17 cellular contexts compared by ENCODE assay signal in genomic region chr4:55517526-55518229, GRCh38. TPM values are rescaled to one million over a fixed set of nuclear protein-coding genes. Genes with fewer than 3 reads are reported as not detected.
DNase-seq lines count a peak whose midpoint lies in the region; ATAC-seq and TF ChIP-seq lines count a peak whose summit lies in the region.
"Had no signal": no experiment of that assay in that cellular context is flagged by ENCODE, and none has a peak within 500 bp of the region (broad histone marks: within the 10 kb centered on the region; RNA-seq: fewer than 3 reads in every experiment).

No MANE protein-coding gene starts in this region.

- no peak for DNase-seq in natural killer cell treated with Interleukin-12 subunit alpha and Interleukin-12 subunit beta and Interleukin-15 and Interleukin-18, amount 100 ng/mL, for 72 hours (ENCODE audit: low spot score)
- DNase-seq in natural killer cell (no peak), SJCRH30 (no peak), A673 (ENCODE audit: low spot score) (no peak), left ventricle myocardium superior (no peak), GM19240 (ENCODE audit: insufficient read length, low spot score) (no peak)
- DNase-seq: activated CD4-positive, alpha-beta T cell treated with anti-CD3 and anti-CD28 coated beads for 4 hours; amniotic stem cell; CD8-positive, alpha-beta memory T cell; left ventricle myocardium inferior; NCI-H1436; NCI-H526; psoas muscle; tibial artery had no signal

- H3K4me3 Mint-ChIP-seq in natural killer cell treated with Interleukin-12 subunit alpha and Interleukin-12 subunit beta and Interleukin-15 and Interleukin-18, amount 100 ng/mL, for 72 hours: peak overlapping the region; percentile 59
- no peak overlapping the region for H3K4me3 Mint-ChIP-seq in natural killer cell
- H3K4me3 Mint-ChIP-seq: activated T-helper 1 cell treated with anti-CD3 and anti-CD28 coated beads, Interleukin-12 subunit alpha, Interleukin-12 subunit beta, Interleukin-2, Interleukin-4 antibody, amounts not matched to agents 30 ng/mL and 10 ng/mL and 1 ng/mL, durations not matched to agents 14 hours and 24 hours and 36 hours; CD8-positive, alpha-beta memory T cell had no signal

- intact Hi-C loops in natural killer cell (cut with micrococcal nuclease): no loop called here
- intact Hi-C loops in A673 (cut with micrococcal nuclease; ENCODE audit: unreplicated experiment): no loop called here
- intact Hi-C loops in left ventricle myocardium superior (cut with micrococcal nuclease): no loop called here

- no peaks in the 10 kb centered on the region for H3K9me3 ChIP-seq in SJCRH30 (replicated peaks)
- no peaks in the 10 kb centered on the region for H3K9me3 ChIP-seq in A673 (ENCODE audit: low read depth, low read length, poor library complexity, severe bottlenecking)
- H3K9me3 ChIP-seq: left ventricle myocardium inferior, tibial artery had no signal

- no peaks in the 10 kb centered on the region for H3K4me1 ChIP-seq in SJCRH30
- no peaks in the 10 kb centered on the region for H3K4me1 ChIP-seq in A673 (ENCODE audit: insufficient read depth, low read length, poor library complexity, severe bottlenecking)
- H3K4me1 ChIP-seq: left ventricle myocardium inferior had no signal

- H3K27me3 ChIP-seq in SJCRH30: no peaks in the 10 kb centered on the region
- no peaks in the 10 kb centered on the region for H3K27me3 ChIP-seq in A673 (replicated peaks; ENCODE audit: insufficient read depth, low read depth, low read length, poor library complexity)
- H3K27me3 ChIP-seq: tibial artery had no signal

- POLR2A ChIA-PET in A673 (lab: Charles Lee; ENCODE audit: low non-redundant PET): no interaction called here

- no peaks in the 10 kb centered on the region for H3K9me3 Mint-ChIP-seq in natural killer cell treated with Interleukin-12 subunit alpha and Interleukin-12 subunit beta and Interleukin-15 and Interleukin-18, amount 100 ng/mL, for 72 hours
- H3K9me3 Mint-ChIP-seq in natural killer cell: no peaks in the 10 kb centered on the region
- H3K9me3 Mint-ChIP-seq: activated T-helper 1 cell treated with anti-CD3 and anti-CD28 coated beads, Interleukin-12 subunit alpha, Interleukin-12 subunit beta, Interleukin-2, Interleukin-4 antibody, amounts not matched to agents 30 ng/mL and 10 ng/mL and 1 ng/mL, durations not matched to agents 14 hours and 24 hours and 36 hours; CD8-positive, alpha-beta memory T cell had no signal

- H3K36me3 Mint-ChIP-seq in natural killer cell treated with Interleukin-12 subunit alpha and Interleukin-12 subunit beta and Interleukin-15 and Interleukin-18, amount 100 ng/mL, for 72 hours: no peaks in the 10 kb centered on the region
- H3K36me3 Mint-ChIP-seq in natural killer cell: no peaks in the 10 kb centered on the region

- H3K27ac Mint-ChIP-seq in natural killer cell treated with Interleukin-12 subunit alpha and Interleukin-12 subunit beta and Interleukin-15 and Interleukin-18, amount 100 ng/mL, for 72 hours: peak overlapping the region in 1 of 2 donors; percentile 5
- no peak overlapping the region for H3K27ac Mint-ChIP-seq in natural killer cell
- H3K27ac Mint-ChIP-seq: activated T-helper 1 cell treated with anti-CD3 and anti-CD28 coated beads, Interleukin-12 subunit alpha, Interleukin-12 subunit beta, Interleukin-2, Interleukin-4 antibody, amounts not matched to agents 30 ng/mL and 10 ng/mL and 1 ng/mL, durations not matched to agents 14 hours and 24 hours and 36 hours; CD8-positive, alpha-beta memory T cell had no signal

- CTCF ChIA-PET in A673 (lab: Charles Lee): no interaction called here

- no peak overlapping the region for H3K27ac ChIP-seq in SJCRH30
- H3K27ac ChIP-seq in A673 (ENCODE audit: low read depth, low read length, poor library complexity, severe bottlenecking): no peak overlapping the region
- H3K27ac ChIP-seq: left ventricle myocardium inferior, psoas muscle, tibial artery had no signal

- H3K4me3 ChIP-seq in SJCRH30: no peak overlapping the region
- H3K4me3 ChIP-seq in A673 (ENCODE audit: low read depth, low read length, poor library complexity, severe bottlenecking): no peak overlapping the region
- H3K4me3 ChIP-seq: left ventricle myocardium inferior, psoas muscle, tibial artery had no signal

- H3K27me3 Mint-ChIP-seq in natural killer cell treated with Interleukin-12 subunit alpha and Interleukin-12 subunit beta and Interleukin-15 and Interleukin-18, amount 100 ng/mL, for 72 hours: no peaks in the 10 kb centered on the region
- H3K27me3 Mint-ChIP-seq in natural killer cell (ENCODE audit: low read depth in 2 of 2): no peaks in the 10 kb centered on the region

- TF ChIP-seq CTCF in natural killer cell (IDR thresholded peaks at IDR 0.05) (no peak), A673 (conservative IDR thresholded peaks at IDR 0.05; ENCODE audit: low read depth, low read length) (no peak)

- H3K36me3 ChIP-seq in SJCRH30 (0 out of 2 replicates have a peak, but pooled peaks cover 2% of the 10 kb centered on the region), A673 (ENCODE audit: insufficient read depth, low read length, poor library complexity, severe bottlenecking) (no peaks in the 10 kb centered on the region)
- H3K36me3 ChIP-seq: left ventricle myocardium inferior, tibial artery had no signal

- H3K4me1 Mint-ChIP-seq in natural killer cell treated with Interleukin-12 subunit alpha and Interleukin-12 subunit beta and Interleukin-15 and Interleukin-18, amount 100 ng/mL, for 72 hours (ENCODE audit: low read depth in 2 of 2): peaks cover 11 to 12% of the 10 kb centered on the region in 2 donors
- H3K4me1 Mint-ChIP-seq in natural killer cell: peaks cover 7 to 16% of the 10 kb centered on the region in 2 donors

- peak in 1 of 2 donors; percentile 56 for ATAC-seq in natural killer cell treated with Interleukin-12 subunit alpha and Interleukin-12 subunit beta and Interleukin-15 and Interleukin-18, amount 100 ng/mL, for 72 hours
- ATAC-seq in natural killer cell (no peak), GM21529 (IDR thresholded peaks at IDR 0.05; ENCODE audit: unreplicated experiment) (peak; percentile 73), HG03159 (IDR thresholded peaks at IDR 0.05; ENCODE audit: unreplicated experiment) (peak; percentile 65), left ventricle myocardium superior (no peak)
- ATAC-seq: psoas muscle had no signal

- BruUV-seq in A673 (replicated peaks; lab: Mats Ljungman, UMichigan): no TSS peak

RNA-seq across cellular contexts. Expression of gene CLOCK, which starts 29.0 kb away (rescaled TPM):
- total RNA-seq in natural killer cell treated with Interleukin-12 subunit alpha and Interleukin-12 subunit beta and Interleukin-15 and Interleukin-18, amount 100 ng/mL, for 72 hours: 10 to 100 TPM; 11.8 to 14.5 TPM
- total RNA-seq in natural killer cell (10 to 100 TPM; 11.4 to 15.8 (median 13.4) TPM), A673 (2021) (14.9 TPM in 2 replicates), left ventricle myocardium superior (37.4 TPM)
- total RNA-seq in SJCRH30 (2014; rRNA removed; shearing (Covaris generic)): 34.0 and 36.6 TPM in 2 replicates

Comparison
In these comparisons a context has a peak if more than half of its experiments do, and no peak if none do; other contexts are left out.
1. ATAC-seq: peak in GM21529 (single experiment) and HG03159 (single experiment); none in natural killer cell (0 of 3) and left ventricle myocardium superior (single experiment).